14 cellular contexts compared by ENCODE assay signal in the genomic region with DNA sequence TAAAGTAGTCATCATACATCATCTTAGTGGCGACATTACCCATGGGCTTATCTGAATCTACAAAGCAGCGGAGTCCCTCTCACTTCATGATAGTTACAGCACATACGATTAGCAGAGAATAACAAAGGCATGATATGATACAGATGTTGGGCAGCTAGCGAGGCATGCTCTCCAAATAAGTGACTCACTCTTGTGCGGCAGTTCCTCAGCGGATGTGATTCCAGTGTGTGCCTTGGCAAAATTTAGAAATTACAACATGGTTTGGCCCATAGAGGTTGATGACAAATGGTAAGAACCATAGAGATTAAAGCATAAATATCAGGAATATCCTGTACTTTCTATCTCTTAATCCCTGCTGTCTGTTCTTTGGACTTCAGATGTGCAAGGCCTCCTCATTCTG. TPM values are rescaled to one million over a fixed set of nuclear protein-coding genes. Genes with fewer than 3 reads are reported as not detected.
DNase-seq lines count a peak whose midpoint lies in the region; ATAC-seq and TF ChIP-seq lines count a peak whose summit lies in the region.
"Had no signal": no experiment of that assay in that cellular context is flagged by ENCODE, and none has a peak within 500 bp of the region (broad histone marks: within the 10 kb centered on the region; RNA-seq: fewer than 3 reads in every experiment).

No MANE protein-coding gene starts in this region.

- no peaks in the 10 kb centered on the region for H3K36me3 Mint-ChIP-seq in activated T-helper 1 cell treated with anti-CD3 and anti-CD28 coated beads, Interleukin-12 subunit alpha, Interleukin-12 subunit beta, Interleukin-2, Interleukin-4 antibody, amounts not matched to agents 30 ng/mL and 10 ng/mL and 1 ng/mL, durations not matched to agents 14 hours and 24 hours and 36 hours (ENCODE audit: low read depth)

- H3K27me3 ChIP-seq in PC-3 (ENCODE audit: low read length) (no peaks in the 10 kb centered on the region), dorsolateral prefrontal cortex (no peaks in the 10 kb centered on the region)
- H3K27me3 ChIP-seq: colonic mucosa, neutrophil had no signal

- no peaks in the 10 kb centered on the region for H3K9me3 ChIP-seq in PC-3 (ENCODE audit: low read length)
- H3K9me3 ChIP-seq: colonic mucosa, neutrophil had no signal

- no peak overlapping the region for H2AFZ ChIP-seq in PC-3 (ENCODE audit: low read length)

- peak; percentile 98 for ATAC-seq in PC-3
- ATAC-seq: left colon had no signal

- H3K9me3 Mint-ChIP-seq in activated T-helper 1 cell treated with anti-CD3 and anti-CD28 coated beads, Interleukin-12 subunit alpha, Interleukin-12 subunit beta, Interleukin-2, Interleukin-4 antibody, amounts not matched to agents 30 ng/mL and 10 ng/mL and 1 ng/mL, durations not matched to agents 14 hours and 24 hours and 36 hours: no peaks in the 10 kb centered on the region

- no peaks in the 10 kb centered on the region for H3K4me1 ChIP-seq in PC-3 (ENCODE audit: insufficient read depth, low read length)
- H3K4me1 ChIP-seq: colonic mucosa had no signal

- no peak overlapping the region for H3K27ac ChIP-seq in PC-3 (ENCODE audit: low read length)
- no peak overlapping the region for H3K27ac ChIP-seq in dorsolateral prefrontal cortex
- H3K27ac ChIP-seq: colonic mucosa, neutrophil had no signal

- no peaks in the 10 kb centered on the region for H4K20me1 ChIP-seq in PC-3 (ENCODE audit: low read length)

- no peaks in the 10 kb centered on the region for H3K9me2 ChIP-seq in PC-3 (replicated peaks; ENCODE audit: low read length)

- POLR2A ChIA-PET in PC-3 (lab: Charles Lee; ENCODE audit: unreplicated experiment): no interaction called here

- no TSS peak for BruUV-seq in PC-3 (replicated peaks; lab: Mats Ljungman, UMichigan)

- TF ChIP-seq CTCF in PC-3 (conservative IDR thresholded peaks at IDR 0.05; ENCODE audit: low read depth, low read length) (no peak), dorsolateral prefrontal cortex (IDR thresholded peaks at IDR 0.05 in 54 of 56, conservative IDR thresholded peaks at IDR 0.05 in 2 of 56; ENCODE audit: low read depth in 1 of 56, partially characterized antibody in 56 of 56) (no peak)

- intact Hi-C loops in PC-3 (cut with micrococcal nuclease) (no loop called here), dorsolateral prefrontal cortex (cut with DNase I) (loop anchor here (10.0 kb wide), 2 partner anchors 45 to 165 kb away; a partner anchor contains a TSS)
- intact Hi-C loops in activated T-helper 1 cell treated with anti-CD3 and anti-CD28 coated beads, Interleukin-12 subunit alpha, Interleukin-12 subunit beta, Interleukin-2, Interleukin-4 antibody, amounts not matched to agents 30 ng/mL and 10 ng/mL and 1 ng/mL, durations not matched to agents 14 hours and 24 hours and 36 hours (cut with micrococcal nuclease): no loop called here

- no peaks in the 10 kb centered on the region for H3F3A ChIP-seq in PC-3 (ENCODE audit: low read length, unreplicated experiment)

- peak; percentile 69 for DNase-seq in AG08396 (ENCODE audit: low spot score)
- DNase-seq in PC-3: peak; percentile 65
- DNase-seq in fibroblast of the conjunctiva (ENCODE audit: low read depth): peak; percentile 90
- DNase-seq in myocyte (ENCODE audit: low read depth): peak; percentile 45
- DNase-seq in LoVo (ENCODE audit: low spot score): no peak
- DNase-seq in dorsolateral prefrontal cortex: no peak
- no peak for DNase-seq in activated T-helper 1 cell treated with anti-CD3 and anti-CD28 coated beads, Interleukin-12 subunit alpha, Interleukin-12 subunit beta, Interleukin-2, Interleukin-4 antibody, amounts not matched to agents 30 ng/mL and 10 ng/mL and 1 ng/mL, durations not matched to agents 14 hours and 24 hours and 36 hours (ENCODE audit: low spot score)
- DNase-seq in NCI-H446 treated with DMSO at 0.1 percent for 48 hours (lab: John Stamatoyannopoulos, UW): no peak
- DNase-seq: activated naive CD4-positive, alpha-beta T cell treated with anti-CD3 and anti-CD28 coated beads, Interleukin-2, amount 50 U/mL, for 16 hours; AML-193; colonic mucosa; DND-41; left colon had no signal

- H3K27me3 Mint-ChIP-seq in activated T-helper 1 cell treated with anti-CD3 and anti-CD28 coated beads, Interleukin-12 subunit alpha, Interleukin-12 subunit beta, Interleukin-2, Interleukin-4 antibody, amounts not matched to agents 30 ng/mL and 10 ng/mL and 1 ng/mL, durations not matched to agents 14 hours and 24 hours and 36 hours (ENCODE audit: insufficient read depth): peaks cover 9% of the 10 kb centered on the region

- CTCF ChIA-PET in PC-3 (lab: Charles Lee): no interaction called here

- no peaks in the 10 kb centered on the region for H3K36me3 ChIP-seq in PC-3 (ENCODE audit: low read depth, low read length)
- H3K36me3 ChIP-seq: colonic mucosa, neutrophil had no signal

- H3K4me3 Mint-ChIP-seq in activated T-helper 1 cell treated with anti-CD3 and anti-CD28 coated beads, Interleukin-12 subunit alpha, Interleukin-12 subunit beta, Interleukin-2, Interleukin-4 antibody, amounts not matched to agents 30 ng/mL and 10 ng/mL and 1 ng/mL, durations not matched to agents 14 hours and 24 hours and 36 hours: no peak overlapping the region

- H3K4me3 ChIP-seq in PC-3 (ENCODE audit: low read length) (no peak overlapping the region), dorsolateral prefrontal cortex (no peak overlapping the region)
- H3K4me3 ChIP-seq: colonic mucosa had no signal

- no peak overlapping the region for H3K27ac Mint-ChIP-seq in activated T-helper 1 cell treated with anti-CD3 and anti-CD28 coated beads, Interleukin-12 subunit alpha, Interleukin-12 subunit beta, Interleukin-2, Interleukin-4 antibody, amounts not matched to agents 30 ng/mL and 10 ng/mL and 1 ng/mL, durations not matched to agents 14 hours and 24 hours and 36 hours

- H3K4me2 ChIP-seq in PC-3 (ENCODE audit: low read length): no peak overlapping the region

- H3K79me2 ChIP-seq in PC-3 (ENCODE audit: low read length): no peaks in the 10 kb centered on the region

- H3K4me1 Mint-ChIP-seq in activated T-helper 1 cell treated with anti-CD3 and anti-CD28 coated beads, Interleukin-12 subunit alpha, Interleukin-12 subunit beta, Interleukin-2, Interleukin-4 antibody, amounts not matched to agents 30 ng/mL and 10 ng/mL and 1 ng/mL, durations not matched to agents 14 hours and 24 hours and 36 hours (ENCODE audit: low read depth): no peaks in the 10 kb centered on the region

- H3K9ac ChIP-seq in PC-3 (ENCODE audit: low read length): no peak overlapping the region

RNA-seq across cellular contexts. Expression of a gene that starts 48.1 kb away (rescaled TPM):
- total RNA-seq in PC-3 (2014; rRNA removed) (41.7 and 45.1 TPM in 2 replicates), myocyte (28.5 and 29.6 TPM in 2 replicates), dorsolateral prefrontal cortex (10 to 100 TPM; 34.2 to 89.7 (median 51.8) TPM)
- polyA plus RNA-seq in myocyte (2012): 7.2 TPM
- 58.3 and 62.6 TPM in 2 replicates for total RNA-seq in activated T-helper 1 cell treated with anti-CD3 and anti-CD28 coated beads, Interleukin-12 subunit alpha, Interleukin-12 subunit beta, Interleukin-2, Interleukin-4 antibody, amounts not matched to agents 30 ng/mL and 10 ng/mL and 1 ng/mL, durations not matched to agents 14 hours and 24 hours and 36 hours

Comparison
In these comparisons a context has a peak if more than half of its experiments do, and no peak if none do; other contexts are left out.
1. DNase-seq: peak in AG08396 (single experiment), PC-3 (single experiment), fibroblast of the conjunctiva (single experiment) and myocyte (single experiment); none in LoVo (single experiment), dorsolateral prefrontal cortex (0 of 10), activated T-helper 1 cell treated with anti-CD3 and anti-CD28 coated beads, Interleukin-12 subunit alpha, Interleukin-12 subunit beta, Interleukin-2, Interleukin-4 antibody, amounts not matched to agents 30 ng/mL and 10 ng/mL and 1 ng/mL, durations not matched to agents 14 hours and 24 hours and 36 hours (single experiment) and NCI-H446 treated with DMSO at 0.1 percent for 48 hours (single experiment).
2. intact Hi-C loops: an anchor here in dorsolateral prefrontal cortex (10.0 kb wide); none called in PC-3 and activated T-helper 1 cell treated with anti-CD3 and anti-CD28 coated beads, Interleukin-12 subunit alpha, Interleukin-12 subunit beta, Interleukin-2, Interleukin-4 antibody, amounts not matched to agents 30 ng/mL and 10 ng/mL and 1 ng/mL, durations not matched to agents 14 hours and 24 hours and 36 hours.